ENCODE assay signal across 23 cellular contexts in genomic region chr16:30886145-30886544, GRCh38. TPM values are rescaled to one million over a fixed set of nuclear protein-coding genes. Genes with fewer than 3 reads are reported as not detected.
"Had no signal": no experiment of that assay in that cellular context is flagged by ENCODE, and none has a peak within 500 bp of the region (broad histone marks: within the 10 kb centered on the region; RNA-seq: fewer than 3 reads in every experiment).

No MANE protein-coding gene starts in this region.

- H3K27ac Mint-ChIP-seq: activated B cell treated with CpG ODN at 0.5 μM for 24 hours; activated naive CD8-positive, alpha-beta T cell treated with anti-CD3 and anti-CD28 coated beads, Interleukin-2, amount 10 ng/mL, durations not matched to agents 7 days and 5 days; nephron had no signal

- H3K27me3 ChIP-seq: cardiac muscle cell, dorsolateral prefrontal cortex, SJSA1, tibial nerve had no signal

- H3K4me3 Mint-ChIP-seq: activated B cell treated with CpG ODN at 0.5 μM for 24 hours; activated naive CD8-positive, alpha-beta T cell treated with anti-CD3 and anti-CD28 coated beads, Interleukin-2, amount 10 ng/mL, durations not matched to agents 7 days and 5 days; nephron had no signal

- H3K4me3 ChIP-seq: cardiac muscle cell, dorsolateral prefrontal cortex, lung, SJSA1, tibial nerve had no signal

- DNase-seq: activated B cell treated with CpG ODN at 0.5 μM for 24 hours; activated CD4-positive, alpha-beta T cell treated with anti-CD3 and anti-CD28 coated beads for 48 hours; activated effector memory CD4-positive, alpha-beta T cell treated with Interleukin-2 at 50 U/mL for 16 hours; activated naive CD8-positive, alpha-beta T cell treated with anti-CD3 and anti-CD28 coated beads, Interleukin-2, amount 10 ng/mL, durations not matched to agents 7 days and 5 days; activated T-cell treated with anti-CD3 and anti-CD28 coated beads, Interleukin-2, amount 50 U/mL, for 1 hour; amygdala; dorsolateral prefrontal cortex; foreskin melanocyte; head of caudate nucleus; kidney; occipital lobe; posterior cingulate gyrus; retina; stimulated activated naive CD4-positive, alpha-beta T cell treated with Interleukin-2 at 50 U/mL for 16 hours; SW 1271 had no signal

- H3K4me1 ChIP-seq: SJSA1 had no signal

- FAIRE-seq: colon, kidney, urothelium cell line had no signal

- ATAC-seq: left lobe of liver had no signal

- H3K9me3 ChIP-seq: SJSA1, tibial nerve had no signal

- H3K27ac ChIP-seq: cardiac muscle cell, SJSA1, tibial nerve had no signal

- H3K9me3 Mint-ChIP-seq: activated B cell treated with CpG ODN at 0.5 μM for 24 hours; activated naive CD8-positive, alpha-beta T cell treated with anti-CD3 and anti-CD28 coated beads, Interleukin-2, amount 10 ng/mL, durations not matched to agents 7 days and 5 days; nephron had no signal

- H3K27me3 Mint-ChIP-seq: activated B cell treated with CpG ODN at 0.5 μM for 24 hours; activated naive CD8-positive, alpha-beta T cell treated with anti-CD3 and anti-CD28 coated beads, Interleukin-2, amount 10 ng/mL, durations not matched to agents 7 days and 5 days had no signal

RNA-seq across cellular contexts. Expression of gene CTF1, which starts 10.3 kb away (rescaled TPM):
- total RNA-seq: occipital lobe had no signal
